Comparison of ENCODE assay signal across 1 cellular context in genomic region chr7:127892488-127893314, GRCh38.
TF ChIP-seq lines count a peak whose summit lies in the region.

No MANE protein-coding gene starts in this region.

TF ChIP-seq in K562, 482 proteins besides CTCF, POLR2A, EP300 and RAD21 (continued from another document and continues in another):
- TF ChIP-seq ZBTB17 (CRISPR knock-in tag; IDR thresholded peaks at IDR 0.05) (no peak), MEF2A (IDR thresholded peaks at IDR 0.05; ENCODE audit: control insufficient read depth, low read depth, low read length) (no peak), MED1 (CRISPR knock-in tag; IDR thresholded peaks at IDR 0.05; ENCODE audit: borderline replicate concordance) (no peak), USF2 (CRISPR knock-in tag; IDR thresholded peaks at IDR 0.05) (peak; percentile 48), POLR2AphosphoS5 (IDR thresholded peaks at IDR 0.05; ENCODE audit: control insufficient read depth, insufficient read depth, low read depth, low read length) (peak; percentile 90), THAP7 (CRISPR knock-in tag; IDR thresholded peaks at IDR 0.05) (no peak), FOXA3 (CRISPR knock-in tag; conservative IDR thresholded peaks at IDR 0.05 in 1 of 2, IDR thresholded peaks at IDR 0.05 in 1 of 2) (peak; percentile 63 to 87; a peak in 3 of 4 replicates), TEAD1 (CRISPR knock-in tag; IDR thresholded peaks at IDR 0.05) (peak in 1 of 2 experiments; percentile 38; a peak in 1 of 4 replicates), FOXJ2 (tag; IDR thresholded peaks at IDR 0.05) (peak; percentile 84), ZNF175 (CRISPR knock-in tag; IDR thresholded peaks at IDR 0.05; ENCODE audit: low read depth) (peak; percentile 36; the same call in 1 of the 2 replicates), FOXK2 (conservative IDR thresholded peaks at IDR 0.05 in 1 of 2, IDR thresholded peaks at IDR 0.05 in 1 of 2; ENCODE audit: low read depth in 2 of 2) (peak; percentile 84 to 90), ATF7 (IDR thresholded peaks at IDR 0.05) (peak; percentile 74), RCOR1 (IDR thresholded peaks at IDR 0.05; ENCODE audit: borderline replicate concordance in 1 of 2, low read depth in 2 of 2, low read length in 2 of 2) (peak in 1 of 2 experiments; percentile 97; a peak in 2 of 4 replicates), ZNF707 (CRISPR knock-in tag; conservative IDR thresholded peaks at IDR 0.05) (no peak; the same call in 1 of the 2 replicates), CBFA2T3 (IDR thresholded peaks at IDR 0.05) (peak; percentile 95), CEBPG (CRISPR knock-in tag; IDR thresholded peaks at IDR 0.05) (no peak), CEBPG (tag; conservative IDR thresholded peaks at IDR 0.05 in 1 of 2, IDR thresholded peaks at IDR 0.05 in 1 of 2) (peak in 1 of 2 experiments; percentile 33; a peak in 1 of 4 replicates), NFIX (CRISPR knock-in tag; IDR thresholded peaks at IDR 0.05; ENCODE audit: low read depth) (no peak), ZNF584 (CRISPR knock-in tag; IDR thresholded peaks at IDR 0.05; ENCODE audit: low read depth) (no peak; the same call in 1 of the 2 replicates), RNF2 (IDR thresholded peaks at IDR 0.05) (peak; percentile 50; the same call in 1 of the 2 replicates), ZNF224 (CRISPR knock-in tag; IDR thresholded peaks at IDR 0.05) (no peak), GTF3C2 (IDR thresholded peaks at IDR 0.05; ENCODE audit: borderline replicate concordance, extremely low read depth, insufficient read length) (no peak), PBX2 (CRISPR knock-in tag; IDR thresholded peaks at IDR 0.05; ENCODE audit: low read depth) (no peak), PBX2 (tag; conservative IDR thresholded peaks at IDR 0.05; ENCODE audit: low read depth) (peak; percentile 65), BCOR (IDR thresholded peaks at IDR 0.05) (peak; percentile 79), SRSF1 (IDR thresholded peaks at IDR 0.05; ENCODE audit: low read depth, low read length) (no peak), RBM39 (optimal IDR thresholded peaks at IDR 0.05; ENCODE audit: low read depth, low read length) (no peak), CHAMP1 (IDR thresholded peaks at IDR 0.05) (0 out of 2 replicates have a peak, but pooled peaks have one; percentile 56), HDAC2 (IDR thresholded peaks at IDR 0.05) (peak; percentile 87), ATF1 (CRISPR knock-in tag; IDR thresholded peaks at IDR 0.05) (no peak), ATF1 (tag; IDR thresholded peaks at IDR 0.05) (peak; percentile 56), KLF16 (IDR thresholded peaks at IDR 0.05) (peak; percentile 82), NBN (IDR thresholded peaks at IDR 0.05; ENCODE audit: low read depth) (peak; percentile 93), ELF4 (CRISPR knock-in tag; IDR thresholded peaks at IDR 0.05) (peak; percentile 24; the same call in 1 of the 2 replicates), TCF7L2 (IDR thresholded peaks at IDR 0.05; ENCODE audit: low read depth, low read length) (0 out of 2 replicates have a peak, but pooled peaks have one; percentile 19), ZNF668 (CRISPR knock-in tag; IDR thresholded peaks at IDR 0.05) (no peak), KLF13 (tag; IDR thresholded peaks at IDR 0.05; ENCODE audit: borderline replicate concordance, low read depth) (0 out of 2 replicates have a peak, but pooled peaks have one; percentile 15), NEUROD1 (IDR thresholded peaks at IDR 0.05; ENCODE audit: borderline replicate concordance, low read depth, low read length, partially characterized antibody) (peak; percentile 40), SRSF7 (optimal IDR thresholded peaks at IDR 0.05; ENCODE audit: low read depth, low read length) (no peak), ZNF239 (CRISPR knock-in tag; IDR thresholded peaks at IDR 0.05) (0 out of 2 replicates have a peak, but pooled peaks have one; percentile 17), PRDM10 (IDR thresholded peaks at IDR 0.05; ENCODE audit: partially characterized antibody) (peak; percentile 35), SMARCE1 (IDR thresholded peaks at IDR 0.05) (peak; percentile 95), TEAD4 (IDR thresholded peaks at IDR 0.05; ENCODE audit: low read length) (peak; percentile 96), TEAD4 (CRISPR knock-in tag; IDR thresholded peaks at IDR 0.05; ENCODE audit: borderline replicate concordance) (no peak), RAD51 (IDR thresholded peaks at IDR 0.05; ENCODE audit: borderline replicate concordance, low read depth) (peak; percentile 62; the same call in 1 of the 2 replicates), SOX6 (IDR thresholded peaks at IDR 0.05) (peak; percentile 93), MBD1 (CRISPR knock-in tag; IDR thresholded peaks at IDR 0.05) (no peak), UBTF (IDR thresholded peaks at IDR 0.05; ENCODE audit: borderline replicate concordance in 1 of 2, low read depth in 2 of 2, low read length in 2 of 2) (no peak), ZBED1 (IDR thresholded peaks at IDR 0.05) (no peak), MCM2 (IDR thresholded peaks at IDR 0.05; ENCODE audit: low read depth) (no peak), DPF2 (IDR thresholded peaks at IDR 0.05) (peak; percentile 97)
